In the genomic region with DNA sequence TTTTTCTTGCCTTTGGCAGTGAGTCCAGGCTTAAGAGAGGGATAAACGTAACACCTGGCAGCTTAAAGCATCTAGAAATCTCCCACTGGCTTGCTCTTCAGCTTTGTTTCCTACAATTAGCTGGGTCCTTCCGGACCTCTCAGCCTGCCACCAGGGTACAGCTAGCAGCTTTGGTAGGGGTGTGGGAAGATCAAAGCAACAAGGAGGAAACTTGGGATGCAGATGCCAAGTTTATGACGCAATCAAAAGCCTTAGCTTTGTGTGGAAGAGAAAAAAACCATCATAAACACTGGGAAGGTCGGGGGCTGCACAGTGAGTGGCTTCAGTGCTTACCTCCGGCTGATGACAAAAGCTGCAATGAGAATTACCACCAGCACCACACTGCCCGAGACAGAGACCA, we compare ENCODE assay signal across 12 cellular contexts.
"Had no signal": no experiment of that assay in that cellular context is flagged by ENCODE, and none has a peak within 500 bp of the region (broad histone marks: within the 10 kb centered on the region; RNA-seq: fewer than 3 reads in every experiment).

No MANE protein-coding gene starts in this region.

- H3K27ac ChIP-seq: foreskin keratinocyte, stomach, thoracic aorta had no signal

- H3K9me3 ChIP-seq: stomach, thoracic aorta had no signal

- DNase-seq: activated CD4-positive, alpha-beta T cell treated with anti-CD3 and anti-CD28 coated beads for 48 hours; activated CD8-positive, alpha-beta T cell treated with anti-CD3 and anti-CD28 coated beads, Interleukin-2, amount 10 ng/mL, durations not matched to agents 7 days and 5 days; cerebellar nuclear complex; foreskin keratinocyte; head of caudate nucleus; left colon; naive thymus-derived CD4-positive, alpha-beta T cell; posterior cingulate gyrus; small intestine; stomach had no signal

- H3K4me3 ChIP-seq: lung, stomach, thoracic aorta had no signal

- FAIRE-seq: small intestine had no signal
